In genomic region chr3:2166552-2166951, GRCh38 we compare ENCODE assay signal across 10 cellular contexts.
DNase-seq lines count a peak whose midpoint lies in the region; ATAC-seq and TF ChIP-seq lines count a peak whose summit lies in the region.
"Had no signal": no experiment of that assay in that cellular context is flagged by ENCODE, and none has a peak within 500 bp of the region (broad histone marks: within the 10 kb centered on the region; RNA-seq: fewer than 3 reads in every experiment).

No MANE protein-coding gene starts in this region.

- peak; percentile 35 for TF ChIP-seq CTCF in OCI-LY1 (IDR thresholded peaks at IDR 0.05; ENCODE audit: low read length)
- peak; percentile 30 for TF ChIP-seq CTCF in kidney epithelial cell (IDR thresholded peaks at IDR 0.05; ENCODE audit: insufficient read depth, low read length, poor library complexity, severe bottlenecking)

- H3K4me2 ChIP-seq in OCI-LY1 (ENCODE audit: low read length) = no peak overlapping the region

- no peak overlapping the region for H3K4me3 ChIP-seq in Jurkat, Clone E6-1 (ENCODE audit: low read length)
- H3K4me3 ChIP-seq in OCI-LY1 (ENCODE audit: low read depth, low read length, poor library complexity, severe bottlenecking) (no peak overlapping the region), kidney epithelial cell (ENCODE audit: low read depth, low read length) (no peak overlapping the region)
- H3K4me3 ChIP-seq: lower lobe of right lung had no signal

- H3K79me2 ChIP-seq in OCI-LY1 (ENCODE audit: insufficient read depth, low read length) = no peaks in the 10 kb centered on the region

- no peaks in the 10 kb centered on the region for H3K4me1 ChIP-seq in OCI-LY1 (ENCODE audit: insufficient read depth, low read length, severe bottlenecking)
- H3K4me1 ChIP-seq: lower lobe of right lung had no signal

- H3K36me3 ChIP-seq in OCI-LY1 (ENCODE audit: insufficient read depth, low read length) = no peaks in the 10 kb centered on the region
- H3K36me3 ChIP-seq in kidney epithelial cell (ENCODE audit: control insufficient read depth, insufficient read depth, low read length) = no peaks in the 10 kb centered on the region
- H3K36me3 ChIP-seq: lower lobe of right lung had no signal

- no peaks in the 10 kb centered on the region for H3K9me2 ChIP-seq in OCI-LY1 (ENCODE audit: low read depth, low read length)

- ATAC-seq in GM18909 (IDR thresholded peaks at IDR 0.05; ENCODE audit: poor library complexity, unreplicated experiment) (no peak), HG02885 (IDR thresholded peaks at IDR 0.05; ENCODE audit: poor library complexity, unreplicated experiment) (no peak), HG03378 (IDR thresholded peaks at IDR 0.05; ENCODE audit: unreplicated experiment) (no peak)
- ATAC-seq: lower lobe of right lung had no signal

- no peaks in the 10 kb centered on the region for H3F3A ChIP-seq in OCI-LY1 (ENCODE audit: insufficient read depth, low read length)

- H3K9ac ChIP-seq in OCI-LY1 (ENCODE audit: low read length) = no peak overlapping the region

- no peak overlapping the region for H3K27ac ChIP-seq in OCI-LY1 (ENCODE audit: low read depth, low read length, poor library complexity, severe bottlenecking)
- H3K27ac ChIP-seq: lower lobe of right lung had no signal

- DNase-seq in COR-L47 (lab: John Stamatoyannopoulos, UW) (peak; percentile 20), kidney epithelial cell (ENCODE audit: low read depth) (no peak), RPMI8226 (no peak)
- peak; percentile 8 for DNase-seq in Jurkat, Clone E6-1 (ENCODE audit: low read depth, low spot score)
- DNase-seq: lower lobe of right lung; NK-92 treated with Interleukin-12 subunit alpha and Interleukin-12 subunit beta, amount 100 ng/mL, for 24 hours had no signal

- no peaks in the 10 kb centered on the region for H3K9me3 ChIP-seq in OCI-LY1 (ENCODE audit: low read length)
- H3K9me3 ChIP-seq: lower lobe of right lung had no signal

- no peaks in the 10 kb centered on the region for H3K27me3 ChIP-seq in OCI-LY1 (ENCODE audit: insufficient read depth, low read length)
- no peaks in the 10 kb centered on the region for H3K27me3 ChIP-seq in kidney epithelial cell (ENCODE audit: control insufficient read depth, insufficient read depth, low read length)

- H2AFZ ChIP-seq in OCI-LY1 (ENCODE audit: low read length) = no peak overlapping the region

- no peaks in the 10 kb centered on the region for H4K20me1 ChIP-seq in OCI-LY1 (ENCODE audit: insufficient read depth, low read length)

Comparison
In these comparisons a context has a peak if more than half of its experiments do, and no peak if none do; other contexts are left out.
1. DNase-seq: peak in COR-L47 (single experiment) and Jurkat, Clone E6-1 (single experiment); none in kidney epithelial cell (single experiment) and RPMI8226 (single experiment).